In the genomic region with DNA sequence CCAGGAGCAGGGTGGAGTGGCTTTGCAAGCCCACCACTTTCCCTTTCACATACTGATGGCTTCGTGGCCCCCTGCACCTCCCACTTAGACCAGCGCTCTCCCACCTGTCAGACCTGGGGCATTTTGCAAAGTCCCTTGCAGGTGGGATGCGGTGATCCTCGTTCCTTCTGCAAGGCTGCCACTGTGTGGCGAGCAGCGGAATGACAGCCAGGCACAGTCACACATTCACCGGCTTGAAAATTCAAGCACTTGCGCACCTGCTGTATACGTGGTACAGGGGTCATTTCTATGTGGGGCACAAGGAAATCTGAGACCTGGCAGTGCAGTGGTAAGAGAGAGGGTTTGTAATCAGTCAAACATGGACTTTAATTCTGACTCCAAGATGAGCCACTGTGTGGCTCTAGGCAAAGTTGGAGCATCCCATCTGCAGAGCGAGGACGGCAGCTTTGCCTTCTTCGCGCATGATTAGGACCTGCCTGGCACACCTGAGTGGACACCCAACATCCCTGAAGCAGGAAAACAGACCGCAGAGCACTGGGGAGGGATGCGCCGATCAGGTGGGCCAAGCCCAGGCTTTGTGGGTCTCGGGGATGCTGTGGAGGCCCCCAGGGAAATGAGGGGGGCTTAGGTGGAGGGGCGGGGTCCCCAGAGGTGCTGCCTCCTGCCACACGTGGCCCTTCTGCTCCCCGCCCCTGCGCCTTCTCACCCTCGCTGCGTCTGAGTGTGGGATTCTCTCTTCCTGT, we compare ENCODE assay signal across 1 cellular context.
TF ChIP-seq lines count a peak whose summit lies in the region.

No MANE protein-coding gene starts in this region.

TF ChIP-seq in HepG2, 621 proteins besides CTCF, POLR2A, EP300 and RAD21 (continued from another document and continues in another):
- TF ChIP-seq, protein P1, sequence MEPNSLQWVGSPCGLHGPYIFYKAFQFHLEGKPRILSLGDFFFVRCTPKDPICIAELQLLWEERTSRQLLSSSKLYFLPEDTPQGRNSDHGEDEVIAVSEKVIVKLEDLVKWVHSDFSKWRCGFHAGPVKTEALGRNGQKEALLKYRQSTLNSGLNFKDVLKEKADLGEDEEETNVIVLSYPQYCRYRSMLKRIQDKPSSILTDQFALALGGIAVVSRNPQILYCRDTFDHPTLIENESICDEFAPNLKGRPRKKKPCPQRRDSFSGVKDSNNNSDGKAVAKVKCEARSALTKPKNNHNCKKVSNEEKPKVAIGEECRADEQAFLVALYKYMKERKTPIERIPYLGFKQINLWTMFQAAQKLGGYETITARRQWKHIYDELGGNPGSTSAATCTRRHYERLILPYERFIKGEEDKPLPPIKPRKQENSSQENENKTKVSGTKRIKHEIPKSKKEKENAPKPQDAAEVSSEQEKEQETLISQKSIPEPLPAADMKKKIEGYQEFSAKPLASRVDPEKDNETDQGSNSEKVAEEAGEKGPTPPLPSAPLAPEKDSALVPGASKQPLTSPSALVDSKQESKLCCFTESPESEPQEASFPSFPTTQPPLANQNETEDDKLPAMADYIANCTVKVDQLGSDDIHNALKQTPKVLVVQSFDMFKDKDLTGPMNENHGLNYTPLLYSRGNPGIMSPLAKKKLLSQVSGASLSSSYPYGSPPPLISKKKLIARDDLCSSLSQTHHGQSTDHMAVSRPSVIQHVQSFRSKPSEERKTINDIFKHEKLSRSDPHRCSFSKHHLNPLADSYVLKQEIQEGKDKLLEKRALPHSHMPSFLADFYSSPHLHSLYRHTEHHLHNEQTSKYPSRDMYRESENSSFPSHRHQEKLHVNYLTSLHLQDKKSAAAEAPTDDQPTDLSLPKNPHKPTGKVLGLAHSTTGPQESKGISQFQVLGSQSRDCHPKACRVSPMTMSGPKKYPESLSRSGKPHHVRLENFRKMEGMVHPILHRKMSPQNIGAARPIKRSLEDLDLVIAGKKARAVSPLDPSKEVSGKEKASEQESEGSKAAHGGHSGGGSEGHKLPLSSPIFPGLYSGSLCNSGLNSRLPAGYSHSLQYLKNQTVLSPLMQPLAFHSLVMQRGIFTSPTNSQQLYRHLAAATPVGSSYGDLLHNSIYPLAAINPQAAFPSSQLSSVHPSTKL (CRISPR knock-in tag; IDR thresholded peaks at IDR 0.05), result no peak
- TF ChIP-seq U2AF1 (optimal IDR thresholded peaks at IDR 0.05; ENCODE audit: low read depth, low read length) (no peak), ZNF598 (CRISPR knock-in tag; IDR thresholded peaks at IDR 0.05; ENCODE audit: borderline replicate concordance) (no peak), KDM2A (CRISPR knock-in tag; IDR thresholded peaks at IDR 0.05; ENCODE audit: borderline replicate concordance, low read depth) (peak; percentile 60), SMC3 (IDR thresholded peaks at IDR 0.05; ENCODE audit: low read length) (peak; percentile 68), PRMT3 (CRISPR knock-in tag; IDR thresholded peaks at IDR 0.05; ENCODE audit: borderline replicate concordance, low read depth) (no peak), JDP2 (CRISPR knock-in tag; IDR thresholded peaks at IDR 0.05; ENCODE audit: borderline replicate concordance) (no peak), HDAC2 (CRISPR knock-in tag; IDR thresholded peaks at IDR 0.05) (no peak), NRL (CRISPR knock-in tag; IDR thresholded peaks at IDR 0.05; ENCODE audit: borderline replicate concordance) (0 out of 2 replicates have a peak, but pooled peaks have one; percentile 27), ZFP1 (CRISPR knock-in tag; IDR thresholded peaks at IDR 0.05) (no peak), ZNF441 (CRISPR knock-in tag; IDR thresholded peaks at IDR 0.05; ENCODE audit: borderline replicate concordance) (no peak), XRCC5 (optimal IDR thresholded peaks at IDR 0.05; ENCODE audit: low read length) (peak; percentile 59), ZNF468 (CRISPR knock-in tag; IDR thresholded peaks at IDR 0.05) (no peak), ZNF747 (CRISPR knock-in tag; IDR thresholded peaks at IDR 0.05; ENCODE audit: borderline replicate concordance) (no peak), REPIN1 (CRISPR knock-in tag; IDR thresholded peaks at IDR 0.05; ENCODE audit: borderline replicate concordance, low read depth) (no peak), ERF (CRISPR knock-in tag; IDR thresholded peaks at IDR 0.05) (0 out of 2 replicates have a peak, but pooled peaks have one; percentile 26), CBX2 (IDR thresholded peaks at IDR 0.05; ENCODE audit: low read depth, low read length) (no peak), CBX2 (CRISPR knock-in tag; IDR thresholded peaks at IDR 0.05; ENCODE audit: low read depth) (no peak), RNF2 (conservative IDR thresholded peaks at IDR 0.05; ENCODE audit: low read depth) (no peak), SOX13 (IDR thresholded peaks at IDR 0.05) (no peak), SOX13 (CRISPR knock-in tag; conservative IDR thresholded peaks at IDR 0.05 in 1 of 2, IDR thresholded peaks at IDR 0.05 in 1 of 2) (peak in 1 of 2 experiments; percentile 10; a peak in 1 of 4 replicates), SP4 (CRISPR knock-in tag; IDR thresholded peaks at IDR 0.05) (no peak), NAIF1 (CRISPR knock-in tag; IDR thresholded peaks at IDR 0.05; ENCODE audit: borderline replicate concordance) (no peak), SALL2 (CRISPR knock-in tag; IDR thresholded peaks at IDR 0.05) (0 out of 2 replicates have a peak, but pooled peaks have one; percentile 42), DNMT3B (CRISPR knock-in tag; conservative IDR thresholded peaks at IDR 0.05) (no peak), ZNF17 (CRISPR knock-in tag; IDR thresholded peaks at IDR 0.05) (no peak)
- TF ChIP-seq, protein P2, sequence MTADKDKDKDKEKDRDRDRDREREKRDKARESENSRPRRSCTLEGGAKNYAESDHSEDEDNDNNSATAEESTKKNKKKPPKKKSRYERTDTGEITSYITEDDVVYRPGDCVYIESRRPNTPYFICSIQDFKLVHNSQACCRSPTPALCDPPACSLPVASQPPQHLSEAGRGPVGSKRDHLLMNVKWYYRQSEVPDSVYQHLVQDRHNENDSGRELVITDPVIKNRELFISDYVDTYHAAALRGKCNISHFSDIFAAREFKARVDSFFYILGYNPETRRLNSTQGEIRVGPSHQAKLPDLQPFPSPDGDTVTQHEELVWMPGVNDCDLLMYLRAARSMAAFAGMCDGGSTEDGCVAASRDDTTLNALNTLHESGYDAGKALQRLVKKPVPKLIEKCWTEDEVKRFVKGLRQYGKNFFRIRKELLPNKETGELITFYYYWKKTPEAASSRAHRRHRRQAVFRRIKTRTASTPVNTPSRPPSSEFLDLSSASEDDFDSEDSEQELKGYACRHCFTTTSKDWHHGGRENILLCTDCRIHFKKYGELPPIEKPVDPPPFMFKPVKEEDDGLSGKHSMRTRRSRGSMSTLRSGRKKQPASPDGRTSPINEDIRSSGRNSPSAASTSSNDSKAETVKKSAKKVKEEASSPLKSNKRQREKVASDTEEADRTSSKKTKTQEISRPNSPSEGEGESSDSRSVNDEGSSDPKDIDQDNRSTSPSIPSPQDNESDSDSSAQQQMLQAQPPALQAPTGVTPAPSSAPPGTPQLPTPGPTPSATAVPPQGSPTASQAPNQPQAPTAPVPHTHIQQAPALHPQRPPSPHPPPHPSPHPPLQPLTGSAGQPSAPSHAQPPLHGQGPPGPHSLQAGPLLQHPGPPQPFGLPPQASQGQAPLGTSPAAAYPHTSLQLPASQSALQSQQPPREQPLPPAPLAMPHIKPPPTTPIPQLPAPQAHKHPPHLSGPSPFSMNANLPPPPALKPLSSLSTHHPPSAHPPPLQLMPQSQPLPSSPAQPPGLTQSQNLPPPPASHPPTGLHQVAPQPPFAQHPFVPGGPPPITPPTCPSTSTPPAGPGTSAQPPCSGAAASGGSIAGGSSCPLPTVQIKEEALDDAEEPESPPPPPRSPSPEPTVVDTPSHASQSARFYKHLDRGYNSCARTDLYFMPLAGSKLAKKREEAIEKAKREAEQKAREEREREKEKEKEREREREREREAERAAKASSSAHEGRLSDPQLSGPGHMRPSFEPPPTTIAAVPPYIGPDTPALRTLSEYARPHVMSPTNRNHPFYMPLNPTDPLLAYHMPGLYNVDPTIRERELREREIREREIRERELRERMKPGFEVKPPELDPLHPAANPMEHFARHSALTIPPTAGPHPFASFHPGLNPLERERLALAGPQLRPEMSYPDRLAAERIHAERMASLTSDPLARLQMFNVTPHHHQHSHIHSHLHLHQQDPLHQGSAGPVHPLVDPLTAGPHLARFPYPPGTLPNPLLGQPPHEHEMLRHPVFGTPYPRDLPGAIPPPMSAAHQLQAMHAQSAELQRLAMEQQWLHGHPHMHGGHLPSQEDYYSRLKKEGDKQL (CRISPR knock-in tag; IDR thresholded peaks at IDR 0.05; ENCODE audit: low read depth), result no peak
- TF ChIP-seq, protein P3, sequence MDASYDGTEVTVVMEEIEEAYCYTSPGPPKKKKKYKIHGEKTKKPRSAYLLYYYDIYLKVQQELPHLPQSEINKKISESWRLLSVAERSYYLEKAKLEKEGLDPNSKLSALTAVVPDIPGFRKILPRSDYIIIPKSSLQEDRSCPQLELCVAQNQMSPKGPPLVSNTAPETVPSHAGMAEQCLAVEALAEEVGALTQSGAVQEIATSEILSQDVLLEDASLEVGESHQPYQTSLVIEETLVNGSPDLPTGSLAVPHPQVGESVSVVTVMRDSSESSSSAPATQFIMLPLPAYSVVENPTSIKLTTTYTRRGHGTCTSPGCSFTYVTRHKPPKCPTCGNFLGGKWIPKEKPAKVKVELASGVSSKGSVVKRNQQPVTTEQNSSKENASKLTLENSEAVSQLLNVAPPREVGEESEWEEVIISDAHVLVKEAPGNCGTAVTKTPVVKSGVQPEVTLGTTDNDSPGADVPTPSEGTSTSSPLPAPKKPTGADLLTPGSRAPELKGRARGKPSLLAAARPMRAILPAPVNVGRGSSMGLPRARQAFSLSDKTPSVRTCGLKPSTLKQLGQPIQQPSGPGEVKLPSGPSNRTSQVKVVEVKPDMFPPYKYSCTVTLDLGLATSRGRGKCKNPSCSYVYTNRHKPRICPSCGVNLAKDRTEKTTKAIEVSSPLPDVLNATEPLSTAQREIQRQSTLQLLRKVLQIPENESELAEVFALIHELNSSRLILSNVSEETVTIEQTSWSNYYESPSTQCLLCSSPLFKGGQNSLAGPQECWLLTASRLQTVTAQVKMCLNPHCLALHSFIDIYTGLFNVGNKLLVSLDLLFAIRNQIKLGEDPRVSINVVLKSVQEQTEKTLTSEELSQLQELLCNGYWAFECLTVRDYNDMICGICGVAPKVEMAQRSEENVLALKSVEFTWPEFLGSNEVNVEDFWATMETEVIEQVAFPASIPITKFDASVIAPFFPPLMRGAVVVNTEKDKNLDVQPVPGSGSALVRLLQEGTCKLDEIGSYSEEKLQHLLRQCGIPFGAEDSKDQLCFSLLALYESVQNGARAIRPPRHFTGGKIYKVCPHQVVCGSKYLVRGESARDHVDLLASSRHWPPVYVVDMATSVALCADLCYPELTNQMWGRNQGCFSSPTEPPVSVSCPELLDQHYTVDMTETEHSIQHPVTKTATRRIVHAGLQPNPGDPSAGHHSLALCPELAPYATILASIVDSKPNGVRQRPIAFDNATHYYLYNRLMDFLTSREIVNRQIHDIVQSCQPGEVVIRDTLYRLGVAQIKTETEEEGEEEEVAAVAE (CRISPR knock-in tag; IDR thresholded peaks at IDR 0.05; ENCODE audit: borderline replicate concordance), result no peak
- TF ChIP-seq, protein P4, sequence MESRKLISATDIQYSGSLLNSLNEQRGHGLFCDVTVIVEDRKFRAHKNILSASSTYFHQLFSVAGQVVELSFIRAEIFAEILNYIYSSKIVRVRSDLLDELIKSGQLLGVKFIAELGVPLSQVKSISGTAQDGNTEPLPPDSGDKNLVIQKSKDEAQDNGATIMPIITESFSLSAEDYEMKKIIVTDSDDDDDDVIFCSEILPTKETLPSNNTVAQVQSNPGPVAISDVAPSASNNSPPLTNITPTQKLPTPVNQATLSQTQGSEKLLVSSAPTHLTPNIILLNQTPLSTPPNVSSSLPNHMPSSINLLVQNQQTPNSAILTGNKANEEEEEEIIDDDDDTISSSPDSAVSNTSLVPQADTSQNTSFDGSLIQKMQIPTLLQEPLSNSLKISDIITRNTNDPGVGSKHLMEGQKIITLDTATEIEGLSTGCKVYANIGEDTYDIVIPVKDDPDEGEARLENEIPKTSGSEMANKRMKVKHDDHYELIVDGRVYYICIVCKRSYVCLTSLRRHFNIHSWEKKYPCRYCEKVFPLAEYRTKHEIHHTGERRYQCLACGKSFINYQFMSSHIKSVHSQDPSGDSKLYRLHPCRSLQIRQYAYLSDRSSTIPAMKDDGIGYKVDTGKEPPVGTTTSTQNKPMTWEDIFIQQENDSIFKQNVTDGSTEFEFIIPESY (CRISPR knock-in tag; IDR thresholded peaks at IDR 0.05), result no peak
- TF ChIP-seq, protein P5, sequence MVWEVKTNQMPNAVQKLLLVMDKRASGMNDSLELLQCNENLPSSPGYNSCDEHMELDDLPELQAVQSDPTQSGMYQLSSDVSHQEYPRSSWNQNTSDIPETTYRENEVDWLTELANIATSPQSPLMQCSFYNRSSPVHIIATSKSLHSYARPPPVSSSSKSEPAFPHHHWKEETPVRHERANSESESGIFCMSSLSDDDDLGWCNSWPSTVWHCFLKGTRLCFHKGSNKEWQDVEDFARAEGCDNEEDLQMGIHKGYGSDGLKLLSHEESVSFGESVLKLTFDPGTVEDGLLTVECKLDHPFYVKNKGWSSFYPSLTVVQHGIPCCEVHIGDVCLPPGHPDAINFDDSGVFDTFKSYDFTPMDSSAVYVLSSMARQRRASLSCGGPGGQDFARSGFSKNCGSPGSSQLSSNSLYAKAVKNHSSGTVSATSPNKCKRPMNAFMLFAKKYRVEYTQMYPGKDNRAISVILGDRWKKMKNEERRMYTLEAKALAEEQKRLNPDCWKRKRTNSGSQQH (CRISPR knock-in tag; IDR thresholded peaks at IDR 0.05; ENCODE audit: low read depth), result 0 out of 2 replicates have a peak, but pooled peaks have one; percentile 39
- TF ChIP-seq, protein P6, sequence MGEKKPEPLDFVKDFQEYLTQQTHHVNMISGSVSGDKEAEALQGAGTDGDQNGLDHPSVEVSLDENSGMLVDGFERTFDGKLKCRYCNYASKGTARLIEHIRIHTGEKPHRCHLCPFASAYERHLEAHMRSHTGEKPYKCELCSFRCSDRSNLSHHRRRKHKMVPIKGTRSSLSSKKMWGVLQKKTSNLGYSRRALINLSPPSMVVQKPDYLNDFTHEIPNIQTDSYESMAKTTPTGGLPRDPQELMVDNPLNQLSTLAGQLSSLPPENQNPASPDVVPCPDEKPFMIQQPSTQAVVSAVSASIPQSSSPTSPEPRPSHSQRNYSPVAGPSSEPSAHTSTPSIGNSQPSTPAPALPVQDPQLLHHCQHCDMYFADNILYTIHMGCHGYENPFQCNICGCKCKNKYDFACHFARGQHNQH (CRISPR knock-in tag; IDR thresholded peaks at IDR 0.05), result no peak; the same call in 1 of the 2 replicates
- TF ChIP-seq, protein P7, sequence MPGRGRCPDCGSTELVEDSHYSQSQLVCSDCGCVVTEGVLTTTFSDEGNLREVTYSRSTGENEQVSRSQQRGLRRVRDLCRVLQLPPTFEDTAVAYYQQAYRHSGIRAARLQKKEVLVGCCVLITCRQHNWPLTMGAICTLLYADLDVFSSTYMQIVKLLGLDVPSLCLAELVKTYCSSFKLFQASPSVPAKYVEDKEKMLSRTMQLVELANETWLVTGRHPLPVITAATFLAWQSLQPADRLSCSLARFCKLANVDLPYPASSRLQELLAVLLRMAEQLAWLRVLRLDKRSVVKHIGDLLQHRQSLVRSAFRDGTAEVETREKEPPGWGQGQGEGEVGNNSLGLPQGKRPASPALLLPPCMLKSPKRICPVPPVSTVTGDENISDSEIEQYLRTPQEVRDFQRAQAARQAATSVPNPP (CRISPR knock-in tag; IDR thresholded peaks at IDR 0.05), result no peak
